In the genomic region with DNA sequence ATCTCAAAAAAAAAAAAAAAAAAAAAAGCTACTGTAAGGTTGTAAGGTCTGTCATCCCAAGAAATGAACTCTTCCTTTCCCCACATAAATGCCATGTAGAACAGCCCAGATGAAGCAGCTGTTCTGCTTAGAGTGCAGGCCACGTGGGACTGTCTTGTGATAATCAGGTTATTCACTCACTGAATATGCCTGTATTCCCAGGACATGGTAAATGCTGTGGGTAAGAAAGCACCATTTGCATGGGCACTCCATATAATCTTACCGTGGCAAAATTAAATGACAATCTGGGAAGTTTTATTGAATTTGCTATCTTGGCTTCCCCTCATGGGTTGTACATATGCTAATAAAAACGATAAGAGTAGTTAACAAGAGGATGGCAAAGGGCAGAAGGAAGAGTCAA, we compare ENCODE assay signal across 1 cellular context.
TF ChIP-seq lines count a peak whose summit lies in the region.

No MANE protein-coding gene starts in this region.

TF ChIP-seq in SK-N-SH treated with all-trans-retinoic acid at 6 μM for 48 hours, 23 proteins besides CTCF, POLR2A, EP300 and RAD21 (continued from another document):
- TF ChIP-seq, protein P1, sequence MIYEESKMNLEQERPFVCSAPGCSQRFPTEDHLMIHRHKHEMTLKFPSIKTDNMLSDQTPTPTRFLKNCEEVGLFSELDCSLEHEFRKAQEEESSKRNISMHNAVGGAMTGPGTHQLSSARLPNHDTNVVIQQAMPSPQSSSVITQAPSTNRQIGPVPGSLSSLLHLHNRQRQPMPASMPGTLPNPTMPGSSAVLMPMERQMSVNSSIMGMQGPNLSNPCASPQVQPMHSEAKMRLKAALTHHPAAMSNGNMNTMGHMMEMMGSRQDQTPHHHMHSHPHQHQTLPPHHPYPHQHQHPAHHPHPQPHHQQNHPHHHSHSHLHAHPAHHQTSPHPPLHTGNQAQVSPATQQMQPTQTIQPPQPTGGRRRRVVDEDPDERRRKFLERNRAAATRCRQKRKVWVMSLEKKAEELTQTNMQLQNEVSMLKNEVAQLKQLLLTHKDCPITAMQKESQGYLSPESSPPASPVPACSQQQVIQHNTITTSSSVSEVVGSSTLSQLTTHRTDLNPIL (CRISPR knock-in tag; IDR thresholded peaks at IDR 0.05; ENCODE audit: low read depth), result no peak
- TF ChIP-seq ARNTL (CRISPR knock-in tag; IDR thresholded peaks at IDR 0.05; ENCODE audit: borderline replicate concordance, low read depth) (no peak), RARB (CRISPR knock-in tag; IDR thresholded peaks at IDR 0.05) (no peak), ZNF70 (CRISPR knock-in tag; IDR thresholded peaks at IDR 0.05) (no peak), OSR1 (CRISPR knock-in tag; IDR thresholded peaks at IDR 0.05) (no peak)
